ENCODE assay signal across 8 cellular contexts in the genomic region with DNA sequence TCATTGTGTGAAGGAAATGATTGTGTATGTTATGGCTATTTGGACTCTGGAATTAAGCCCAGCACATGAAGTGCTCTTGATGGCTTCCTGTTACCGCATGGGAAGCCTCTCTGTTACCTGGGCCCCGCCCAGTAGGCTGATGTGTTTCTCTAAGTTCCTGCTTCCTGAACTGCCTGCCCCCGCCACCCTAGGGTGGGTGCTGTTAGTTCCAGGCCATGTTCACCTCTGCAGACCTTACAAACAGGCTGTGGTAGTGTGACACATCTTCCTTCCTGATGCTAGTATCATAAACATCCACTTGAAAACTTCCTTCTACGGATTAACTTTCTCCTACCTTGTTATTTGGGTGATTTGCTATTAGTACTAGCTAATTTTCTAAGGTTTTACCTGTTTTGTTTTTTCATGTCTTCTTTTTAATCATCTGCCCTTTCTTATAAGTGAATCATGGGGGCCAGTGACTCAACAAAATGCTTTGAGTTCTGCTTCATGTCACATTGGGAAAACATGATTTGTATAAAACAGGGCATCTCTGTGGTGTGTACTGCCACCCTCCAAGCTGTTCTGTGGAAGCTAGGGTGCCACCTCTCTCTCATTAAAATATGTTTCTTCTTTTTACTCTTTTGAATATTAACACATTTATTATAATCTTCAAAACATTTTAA. TPM values are rescaled to one million over a fixed set of nuclear protein-coding genes. Genes with fewer than 3 reads are reported as not detected.
DNase-seq lines count a peak whose midpoint lies in the region; ATAC-seq and TF ChIP-seq lines count a peak whose summit lies in the region.

No MANE protein-coding gene starts in this region.

- H3K18ac ChIP-seq in H9 (ENCODE audit: insufficient read length, low read depth, low read length) = no peak overlapping the region

- no peaks in the 10 kb centered on the region for H3K23me2 ChIP-seq in H9 (ENCODE audit: insufficient read length, low read depth, low read length, poor library complexity, severe bottlenecking)

- H3K9me3 ChIP-seq in H9 (ENCODE audit: control insufficient read depth, low read depth, low read length) (no peaks in the 10 kb centered on the region), right lobe of liver (no peaks in the 10 kb centered on the region)

- H3K14ac ChIP-seq in H9 (ENCODE audit: insufficient read depth, low read length) = no peak overlapping the region

- no peak overlapping the region for H3K56ac ChIP-seq in H9 (ENCODE audit: insufficient read length, low read depth, low read length)

- H3K27ac ChIP-seq in H9 (ENCODE audit: insufficient read length, low read depth, low read length) = no peak overlapping the region
- H3K27ac ChIP-seq in right lobe of liver = peak overlapping the region; percentile 5 to 23 (median 20)

- in situ Hi-C loops in astrocyte of the spinal cord (cut with HindIII; ENCODE audit: low sequenced_read_pairs) = no loop called here

- no peak overlapping the region for H4K5ac ChIP-seq in H9 (ENCODE audit: insufficient read length, low read depth, low read length)

- no peaks in the 10 kb centered on the region for H3K27me3 ChIP-seq in H9 (ENCODE audit: insufficient read depth, low read length)
- no peaks in the 10 kb centered on the region for H3K27me3 ChIP-seq in right lobe of liver

- H3K4me1 ChIP-seq in H9 (ENCODE audit: insufficient read depth, low read length) (no peaks in the 10 kb centered on the region), right lobe of liver (peaks cover 0 to 13% (median 6%) of the 10 kb centered on the region in 4 donors)

- H3K4me1 Mint-ChIP-seq in H9 = peaks cover 17 to 40% of the 10 kb centered on the region in 2 experiments
- H3K4me1 Mint-ChIP-seq in stimulated activated memory B cell treated with anti-CD40 and anti-IgM and Interleukin-4, amounts not matched to agents 10 μg/mL and 1 μg/mL and 100 μg/mL, for 72 hours = peaks cover 20% of the 10 kb centered on the region

- no CpG with 5 or more reads among the region's 4 CpGs for WGBS in H9 (ENCODE audit: extremely low coverage, insufficient read length, low lambda C conversion rate)
- WGBS in right lobe of liver (ENCODE audit: insufficient coverage, low coverage, low lambda C conversion rate, missing lambda C conversion rate) = 49% methylated on average over 2 of the region's 4 CpGs

- intact Hi-C loops in right lobe of liver (cut with DNase I) = no loop called here

- no peak overlapping the region for H3K9ac ChIP-seq in H9 (ENCODE audit: extremely low read depth, insufficient read length, low read length)

- TF ChIP-seq CTCF in H9 (conservative IDR thresholded peaks at IDR 0.05) (no peak), astrocyte of the spinal cord (IDR thresholded peaks at IDR 0.05; ENCODE audit: low read depth, low read length) (no peak), right lobe of liver (IDR thresholded peaks at IDR 0.05) (no peak)

- H3K36me3 Mint-ChIP-seq in H9 (ENCODE audit: insufficient read depth in 1 of 3, low read depth in 3 of 3) = peaks cover 4 to 5% (median 5%) of the 10 kb centered on the region in 3 experiments; a peak in 3 of 7 replicates
- H3K36me3 Mint-ChIP-seq in stimulated activated memory B cell treated with anti-CD40 and anti-IgM and Interleukin-4, amounts not matched to agents 10 μg/mL and 1 μg/mL and 100 μg/mL, for 72 hours = no peaks in the 10 kb centered on the region

- no peak overlapping the region for H2BK12ac ChIP-seq in H9 (ENCODE audit: insufficient read length, low read depth, low read length)

- no peak overlapping the region for H2BK20ac ChIP-seq in H9 (ENCODE audit: low read depth, low read length, poor library complexity, severe bottlenecking)

- no peaks in the 10 kb centered on the region for H3K79me2 ChIP-seq in H9 (ENCODE audit: insufficient read depth, low read length)

- H3K36me3 ChIP-seq in right lobe of liver = peaks cover 0 to 5% (median 2%) of the 10 kb centered on the region in 4 donors

- H2BK15ac ChIP-seq in H9 (ENCODE audit: low read depth, low read length) = no peak overlapping the region

- H3K23ac ChIP-seq in H9 (ENCODE audit: insufficient read length, low read depth, low read length) = no peak overlapping the region

- H2BK120ac ChIP-seq in H9 (ENCODE audit: low read depth, low read length, poor library complexity, severe bottlenecking) = no peak overlapping the region

- DNase-seq in H9 = peak; percentile 31
- DNase-seq in SW480 (ENCODE audit: low spot score) = peak; percentile 69
- peak; percentile 43 for DNase-seq in astrocyte of the spinal cord (ENCODE audit: low read depth, low spot score)
- DNase-seq in right lobe of liver = peak in 1 of 3 donors; percentile 52

- H3K4ac ChIP-seq in H9 (ENCODE audit: low read depth, low read length) = no peak overlapping the region

- H4K8ac ChIP-seq in H9 (replicated peaks; ENCODE audit: insufficient read length, low read depth, low read length) = no peak overlapping the region

- no peak overlapping the region for H2BK5ac ChIP-seq in H9 (ENCODE audit: insufficient read length, low read length)

- H2AFZ ChIP-seq in H9 (ENCODE audit: low read length) = no peak overlapping the region

- H2AK5ac ChIP-seq in H9 (ENCODE audit: insufficient read length, low read length) = no peak overlapping the region

- H4K91ac ChIP-seq in H9 (ENCODE audit: insufficient read length, low read depth, low read length) = no peak overlapping the region

- H3K79me1 ChIP-seq in H9 (ENCODE audit: insufficient read depth, low read depth, low read length, poor library complexity, severe bottlenecking) = no peaks in the 10 kb centered on the region

- ATAC-seq in right lobe of liver = peak; percentile 35 to 90 (median 70)
- ATAC-seq in stimulated activated memory B cell treated with anti-CD40 and anti-IgM and Interleukin-4, amounts not matched to agents 10 μg/mL and 1 μg/mL and 100 μg/mL, for 72 hours = peak; percentile 29
- no peak for ATAC-seq in HG02678 (IDR thresholded peaks at IDR 0.05; ENCODE audit: unreplicated experiment)
- ATAC-seq in HG02588 (IDR thresholded peaks at IDR 0.05; ENCODE audit: unreplicated experiment) = no peak
- no peak for ATAC-seq in GM21526 (IDR thresholded peaks at IDR 0.05; ENCODE audit: low FRiP score, unreplicated experiment)

- no peak overlapping the region for H3K4me3 Mint-ChIP-seq in H9
- H3K4me3 Mint-ChIP-seq in stimulated activated memory B cell treated with anti-CD40 and anti-IgM and Interleukin-4, amounts not matched to agents 10 μg/mL and 1 μg/mL and 100 μg/mL, for 72 hours = no peak overlapping the region

- no peaks in the 10 kb centered on the region for H4K20me1 ChIP-seq in H9 (ENCODE audit: control insufficient read depth, insufficient read depth, insufficient read length)

- no peak overlapping the region for H3T11ph ChIP-seq in H9 (ENCODE audit: low read length)

- no peak overlapping the region for H3K4me2 ChIP-seq in H9 (ENCODE audit: insufficient read depth, insufficient read length, low read length)

- no peaks in the 10 kb centered on the region for H3K27me3 Mint-ChIP-seq in H9 (ENCODE audit: low read depth)
- no peaks in the 10 kb centered on the region for H3K27me3 Mint-ChIP-seq in stimulated activated memory B cell treated with anti-CD40 and anti-IgM and Interleukin-4, amounts not matched to agents 10 μg/mL and 1 μg/mL and 100 μg/mL, for 72 hours

- no peaks in the 10 kb centered on the region for H3K9me3 Mint-ChIP-seq in H9
- H3K9me3 Mint-ChIP-seq in stimulated activated memory B cell treated with anti-CD40 and anti-IgM and Interleukin-4, amounts not matched to agents 10 μg/mL and 1 μg/mL and 100 μg/mL, for 72 hours = peaks cover 6% of the 10 kb centered on the region

- H3K4me3 ChIP-seq in astrocyte of the spinal cord (ENCODE audit: low read depth, low read length) = no peak overlapping the region
- no peak overlapping the region for H3K4me3 ChIP-seq in right lobe of liver

- TF ChIP-seq POLR2A in right lobe of liver (IDR thresholded peaks at IDR 0.05) = no peak

- peak overlapping the region in 2 of 3 experiments; percentile 40 to 88; a peak in 3 of 7 replicates for H3K27ac Mint-ChIP-seq in H9
- no peak overlapping the region for H3K27ac Mint-ChIP-seq in stimulated activated memory B cell treated with anti-CD40 and anti-IgM and Interleukin-4, amounts not matched to agents 10 μg/mL and 1 μg/mL and 100 μg/mL, for 72 hours

RNA-seq across cellular contexts. Expression of a gene that starts 40.6 kb away (rescaled TPM):
- total RNA-seq in H9 (2021) (11.7 and 11.8 TPM in 2 replicates), right lobe of liver (10 to 100 TPM; 15.0 to 66.0 (median 39.5) TPM)

Comparison
In these comparisons a context has a peak if more than half of its experiments do, and no peak if none do; other contexts are left out.
1. ATAC-seq: peak in right lobe of liver (4 of 4) and stimulated activated memory B cell treated with anti-CD40 and anti-IgM and Interleukin-4, amounts not matched to agents 10 μg/mL and 1 μg/mL and 100 μg/mL, for 72 hours (single experiment); none in HG02678 (single experiment), HG02588 (single experiment) and GM21526 (single experiment).